In genomic region chr14:55398679-55399078, GRCh38 we compare ENCODE assay signal across 1 cellular context.
TF ChIP-seq lines count a peak whose summit lies in the region.

No MANE protein-coding gene starts in this region.

TF ChIP-seq in IMR-90, 13 proteins besides CTCF, POLR2A, EP300 and RAD21:
- TF ChIP-seq MAFK (IDR thresholded peaks at IDR 0.05; ENCODE audit: low read depth, low read length) (no peak), USF2 (IDR thresholded peaks at IDR 0.05; ENCODE audit: low read depth, low read length) (peak; percentile 42; the same call in 1 of the 2 replicates), FOS (IDR thresholded peaks at IDR 0.05; ENCODE audit: low read depth, low read length) (peak; percentile 97), BHLHE40 (IDR thresholded peaks at IDR 0.05; ENCODE audit: low read depth, low read length) (peak; percentile 99), MXI1 (IDR thresholded peaks at IDR 0.05; ENCODE audit: borderline replicate concordance, low read depth, low read length) (peak; percentile 35; the same call in 1 of the 2 replicates), SMC3 (IDR thresholded peaks at IDR 0.05; ENCODE audit: low read depth, low read length) (no peak)
